In the genomic region with DNA sequence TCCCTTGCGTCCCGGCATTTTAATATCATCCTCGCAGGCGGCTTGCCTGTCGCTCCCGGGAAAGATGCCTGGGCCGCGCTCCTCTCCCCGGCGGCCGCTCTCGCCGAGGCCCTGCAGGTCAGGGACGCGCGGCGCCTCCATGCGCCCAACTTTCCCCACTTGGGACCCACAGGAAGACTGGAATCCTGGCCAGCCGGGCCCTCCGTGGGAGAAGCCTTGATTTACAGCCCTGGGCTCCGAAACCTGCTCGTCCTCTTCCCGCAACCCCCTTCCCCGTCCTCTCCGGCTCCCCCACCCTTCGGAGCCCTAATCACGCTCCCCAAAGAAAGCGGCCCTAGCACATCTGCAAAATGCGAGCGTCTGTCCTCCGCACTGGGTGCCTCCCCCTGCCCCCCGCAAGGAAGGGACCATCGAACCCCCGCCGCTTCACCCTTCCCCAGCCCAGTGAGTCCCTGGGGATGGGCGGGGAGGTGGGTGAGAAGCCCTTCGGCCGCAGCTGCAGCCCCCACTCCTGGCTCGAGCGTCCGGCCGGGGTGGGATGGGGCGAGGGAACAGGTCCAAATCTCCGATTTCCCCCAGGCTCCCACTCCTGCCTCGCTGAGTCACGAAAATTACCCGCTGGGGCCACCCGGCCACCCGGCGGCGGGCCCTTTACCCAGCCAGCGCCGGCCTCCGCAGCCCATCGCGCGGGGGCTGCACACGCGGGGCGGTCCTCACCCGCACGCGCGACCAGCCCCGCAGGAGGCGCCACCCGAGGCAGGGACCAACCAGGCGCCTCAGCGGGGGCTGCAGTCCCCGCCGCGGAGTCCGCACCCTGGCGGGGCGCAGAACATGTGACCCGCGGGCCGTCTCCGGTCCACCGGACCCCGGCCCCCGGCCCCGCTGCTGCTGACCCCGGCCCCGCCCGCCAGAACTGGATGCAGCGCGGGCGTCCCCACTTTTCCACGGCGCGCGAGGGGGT, we compare ENCODE assay signal across 1 cellular context.
A peak's percentile ranks its signal among the peaks of the same experiment; 100 is the strongest.
TF ChIP-seq lines count a peak whose summit lies in the region.

No MANE protein-coding gene starts in this region.

TF ChIP-seq in HepG2, 621 proteins besides CTCF, POLR2A, EP300 and RAD21 (continued from another document):
- TF ChIP-seq, protein P1, sequence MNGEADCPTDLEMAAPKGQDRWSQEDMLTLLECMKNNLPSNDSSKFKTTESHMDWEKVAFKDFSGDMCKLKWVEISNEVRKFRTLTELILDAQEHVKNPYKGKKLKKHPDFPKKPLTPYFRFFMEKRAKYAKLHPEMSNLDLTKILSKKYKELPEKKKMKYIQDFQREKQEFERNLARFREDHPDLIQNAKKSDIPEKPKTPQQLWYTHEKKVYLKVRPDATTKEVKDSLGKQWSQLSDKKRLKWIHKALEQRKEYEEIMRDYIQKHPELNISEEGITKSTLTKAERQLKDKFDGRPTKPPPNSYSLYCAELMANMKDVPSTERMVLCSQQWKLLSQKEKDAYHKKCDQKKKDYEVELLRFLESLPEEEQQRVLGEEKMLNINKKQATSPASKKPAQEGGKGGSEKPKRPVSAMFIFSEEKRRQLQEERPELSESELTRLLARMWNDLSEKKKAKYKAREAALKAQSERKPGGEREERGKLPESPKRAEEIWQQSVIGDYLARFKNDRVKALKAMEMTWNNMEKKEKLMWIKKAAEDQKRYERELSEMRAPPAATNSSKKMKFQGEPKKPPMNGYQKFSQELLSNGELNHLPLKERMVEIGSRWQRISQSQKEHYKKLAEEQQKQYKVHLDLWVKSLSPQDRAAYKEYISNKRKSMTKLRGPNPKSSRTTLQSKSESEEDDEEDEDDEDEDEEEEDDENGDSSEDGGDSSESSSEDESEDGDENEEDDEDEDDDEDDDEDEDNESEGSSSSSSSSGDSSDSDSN (CRISPR knock-in tag; IDR thresholded peaks at IDR 0.05) = peak; percentile 35; the same call in 1 of the 2 replicates
- TF ChIP-seq PITX1 (CRISPR knock-in tag; IDR thresholded peaks at IDR 0.05) = no peak
- TF ChIP-seq, protein P2, sequence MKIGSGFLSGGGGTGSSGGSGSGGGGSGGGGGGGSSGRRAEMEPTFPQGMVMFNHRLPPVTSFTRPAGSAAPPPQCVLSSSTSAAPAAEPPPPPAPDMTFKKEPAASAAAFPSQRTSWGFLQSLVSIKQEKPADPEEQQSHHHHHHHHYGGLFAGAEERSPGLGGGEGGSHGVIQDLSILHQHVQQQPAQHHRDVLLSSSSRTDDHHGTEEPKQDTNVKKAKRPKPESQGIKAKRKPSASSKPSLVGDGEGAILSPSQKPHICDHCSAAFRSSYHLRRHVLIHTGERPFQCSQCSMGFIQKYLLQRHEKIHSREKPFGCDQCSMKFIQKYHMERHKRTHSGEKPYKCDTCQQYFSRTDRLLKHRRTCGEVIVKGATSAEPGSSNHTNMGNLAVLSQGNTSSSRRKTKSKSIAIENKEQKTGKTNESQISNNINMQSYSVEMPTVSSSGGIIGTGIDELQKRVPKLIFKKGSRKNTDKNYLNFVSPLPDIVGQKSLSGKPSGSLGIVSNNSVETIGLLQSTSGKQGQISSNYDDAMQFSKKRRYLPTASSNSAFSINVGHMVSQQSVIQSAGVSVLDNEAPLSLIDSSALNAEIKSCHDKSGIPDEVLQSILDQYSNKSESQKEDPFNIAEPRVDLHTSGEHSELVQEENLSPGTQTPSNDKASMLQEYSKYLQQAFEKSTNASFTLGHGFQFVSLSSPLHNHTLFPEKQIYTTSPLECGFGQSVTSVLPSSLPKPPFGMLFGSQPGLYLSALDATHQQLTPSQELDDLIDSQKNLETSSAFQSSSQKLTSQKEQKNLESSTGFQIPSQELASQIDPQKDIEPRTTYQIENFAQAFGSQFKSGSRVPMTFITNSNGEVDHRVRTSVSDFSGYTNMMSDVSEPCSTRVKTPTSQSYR (CRISPR knock-in tag; IDR thresholded peaks at IDR 0.05; ENCODE audit: borderline replicate concordance) = no peak
- no peak for TF ChIP-seq MLLT10 (CRISPR knock-in tag; IDR thresholded peaks at IDR 0.05)
- TF ChIP-seq ESRRA (CRISPR knock-in tag; IDR thresholded peaks at IDR 0.05; ENCODE audit: low read depth) = no peak
- TF ChIP-seq NRL (CRISPR knock-in tag; IDR thresholded peaks at IDR 0.05; ENCODE audit: borderline replicate concordance) = peak; percentile 71; the same call in 1 of the 2 replicates
- TF ChIP-seq MTF2 (CRISPR knock-in tag; IDR thresholded peaks at IDR 0.05; ENCODE audit: borderline replicate concordance) = 0 out of 2 replicates have a peak, but pooled peaks have one; percentile 40
- TF ChIP-seq TGIF2 (CRISPR knock-in tag; IDR thresholded peaks at IDR 0.05) = no peak
- TF ChIP-seq ZNF292 (CRISPR knock-in tag; IDR thresholded peaks at IDR 0.05; ENCODE audit: borderline replicate concordance, low read depth) = no peak
- TF ChIP-seq ZFP36L1 (CRISPR knock-in tag; IDR thresholded peaks at IDR 0.05) = no peak
- TF ChIP-seq SALL1 (CRISPR knock-in tag; IDR thresholded peaks at IDR 0.05) = no peak
- TF ChIP-seq ASH2L (IDR thresholded peaks at IDR 0.05; ENCODE audit: insufficient read length, low read depth, low read length) = peak; percentile 22
- no peak for TF ChIP-seq TSC22D2 (CRISPR knock-in tag; IDR thresholded peaks at IDR 0.05; ENCODE audit: borderline replicate concordance)
- no peak for TF ChIP-seq HHEX (CRISPR knock-in tag; IDR thresholded peaks at IDR 0.05)
- TF ChIP-seq ZKSCAN5 (CRISPR knock-in tag; IDR thresholded peaks at IDR 0.05) = no peak
- TF ChIP-seq ZNF333 (CRISPR knock-in tag; IDR thresholded peaks at IDR 0.05; ENCODE audit: borderline replicate concordance) = 0 out of 2 replicates have a peak, but pooled peaks have one; percentile 48
- TF ChIP-seq TCF12 (IDR thresholded peaks at IDR 0.05) = no peak
- peak; percentile 40; the same call in 1 of the 2 replicates for TF ChIP-seq TCF12 (CRISPR knock-in tag; IDR thresholded peaks at IDR 0.05)
- TF ChIP-seq ZKSCAN1 (IDR thresholded peaks at IDR 0.05; ENCODE audit: low read length) = no peak
- TF ChIP-seq ZNF317 (CRISPR knock-in tag; IDR thresholded peaks at IDR 0.05) = no peak
- no peak for TF ChIP-seq ZNF543 (CRISPR knock-in tag; IDR thresholded peaks at IDR 0.05)
- TF ChIP-seq ZNF749 (CRISPR knock-in tag; IDR thresholded peaks at IDR 0.05; ENCODE audit: borderline replicate concordance) = no peak
- TF ChIP-seq SRY (CRISPR knock-in tag; IDR thresholded peaks at IDR 0.05) = no peak
- no peak for TF ChIP-seq KLF15 (CRISPR knock-in tag; IDR thresholded peaks at IDR 0.05; ENCODE audit: borderline replicate concordance)
- TF ChIP-seq ZNF138 (CRISPR knock-in tag; IDR thresholded peaks at IDR 0.05; ENCODE audit: low read depth) = 0 out of 2 replicates have a peak, but pooled peaks have one; percentile 15
- TF ChIP-seq AHR (CRISPR knock-in tag; IDR thresholded peaks at IDR 0.05) = no peak
- TF ChIP-seq HDAC6 (IDR thresholded peaks at IDR 0.05; ENCODE audit: low read depth, low read length) = no peak
- TF ChIP-seq, protein P3, sequence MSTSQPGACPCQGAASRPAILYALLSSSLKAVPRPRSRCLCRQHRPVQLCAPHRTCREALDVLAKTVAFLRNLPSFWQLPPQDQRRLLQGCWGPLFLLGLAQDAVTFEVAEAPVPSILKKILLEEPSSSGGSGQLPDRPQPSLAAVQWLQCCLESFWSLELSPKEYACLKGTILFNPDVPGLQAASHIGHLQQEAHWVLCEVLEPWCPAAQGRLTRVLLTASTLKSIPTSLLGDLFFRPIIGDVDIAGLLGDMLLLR (CRISPR knock-in tag; IDR thresholded peaks at IDR 0.05) = no peak
- no peak for TF ChIP-seq NFE2 (CRISPR knock-in tag; IDR thresholded peaks at IDR 0.05)
- TF ChIP-seq FOSL1 (CRISPR knock-in tag; IDR thresholded peaks at IDR 0.05; ENCODE audit: borderline replicate concordance) = no peak
- no peak for TF ChIP-seq CCDC6 (CRISPR knock-in tag; IDR thresholded peaks at IDR 0.05)
- peak; percentile 14 for TF ChIP-seq SAP130 (CRISPR knock-in tag; IDR thresholded peaks at IDR 0.05; ENCODE audit: low read depth)
- TF ChIP-seq, protein P4, sequence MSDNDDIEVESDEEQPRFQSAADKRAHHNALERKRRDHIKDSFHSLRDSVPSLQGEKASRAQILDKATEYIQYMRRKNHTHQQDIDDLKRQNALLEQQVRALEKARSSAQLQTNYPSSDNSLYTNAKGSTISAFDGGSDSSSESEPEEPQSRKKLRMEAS (IDR thresholded peaks at IDR 0.05) = 0 out of 2 replicates have a peak, but pooled peaks have one; percentile 30
- no peak for TF ChIP-seq TBX2 (CRISPR knock-in tag; IDR thresholded peaks at IDR 0.05; ENCODE audit: borderline replicate concordance)
- TF ChIP-seq, protein P5, sequence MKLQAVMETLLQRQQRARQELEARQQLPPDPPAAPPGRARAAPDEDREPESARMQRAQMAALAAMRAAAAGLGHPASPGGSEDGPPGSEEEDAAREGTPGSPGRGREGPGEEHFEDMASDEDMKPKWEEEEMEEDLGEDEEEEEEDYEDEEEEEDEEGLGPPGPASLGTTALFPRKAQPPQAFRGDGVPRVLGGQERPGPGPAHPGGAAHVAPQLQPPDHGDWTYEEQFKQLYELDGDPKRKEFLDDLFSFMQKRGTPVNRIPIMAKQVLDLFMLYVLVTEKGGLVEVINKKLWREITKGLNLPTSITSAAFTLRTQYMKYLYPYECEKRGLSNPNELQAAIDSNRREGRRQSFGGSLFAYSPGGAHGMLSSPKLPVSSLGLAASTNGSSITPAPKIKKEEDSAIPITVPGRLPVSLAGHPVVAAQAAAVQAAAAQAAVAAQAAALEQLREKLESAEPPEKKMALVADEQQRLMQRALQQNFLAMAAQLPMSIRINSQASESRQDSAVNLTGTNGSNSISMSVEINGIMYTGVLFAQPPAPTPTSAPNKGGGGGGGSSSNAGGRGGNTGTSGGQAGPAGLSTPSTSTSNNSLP (IDR thresholded peaks at IDR 0.05; ENCODE audit: low read depth, low read length) = no peak
- 0 out of 2 replicates have a peak, but pooled peaks have one; percentile 35 for TF ChIP-seq ZNF747 (CRISPR knock-in tag; IDR thresholded peaks at IDR 0.05; ENCODE audit: borderline replicate concordance)
- no peak for TF ChIP-seq ZSCAN25 (CRISPR knock-in tag; IDR thresholded peaks at IDR 0.05)
- no peak for TF ChIP-seq ZNF605 (CRISPR knock-in tag; IDR thresholded peaks at IDR 0.05)
- TF ChIP-seq, protein P6, sequence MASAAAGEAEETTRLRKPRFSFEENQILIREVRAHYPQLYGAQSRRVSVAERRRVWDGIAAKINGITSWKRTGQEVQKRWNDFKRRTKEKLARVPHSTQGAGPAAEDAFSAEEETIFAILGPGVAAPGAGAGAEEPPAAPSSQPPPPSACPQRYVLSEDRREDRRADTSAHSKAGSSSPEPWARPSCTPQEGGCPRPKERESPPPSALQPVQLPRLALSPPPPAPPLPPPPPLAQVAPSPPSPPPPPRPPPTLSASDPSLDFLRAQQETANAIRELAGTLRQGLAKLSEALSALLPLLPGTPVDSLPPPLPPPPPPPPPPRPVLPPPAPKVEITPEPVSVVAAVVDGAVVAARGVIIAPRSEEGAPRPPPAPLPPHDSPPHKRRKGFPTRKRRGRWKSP (CRISPR knock-in tag; IDR thresholded peaks at IDR 0.05) = no peak
